In the genomic region with DNA sequence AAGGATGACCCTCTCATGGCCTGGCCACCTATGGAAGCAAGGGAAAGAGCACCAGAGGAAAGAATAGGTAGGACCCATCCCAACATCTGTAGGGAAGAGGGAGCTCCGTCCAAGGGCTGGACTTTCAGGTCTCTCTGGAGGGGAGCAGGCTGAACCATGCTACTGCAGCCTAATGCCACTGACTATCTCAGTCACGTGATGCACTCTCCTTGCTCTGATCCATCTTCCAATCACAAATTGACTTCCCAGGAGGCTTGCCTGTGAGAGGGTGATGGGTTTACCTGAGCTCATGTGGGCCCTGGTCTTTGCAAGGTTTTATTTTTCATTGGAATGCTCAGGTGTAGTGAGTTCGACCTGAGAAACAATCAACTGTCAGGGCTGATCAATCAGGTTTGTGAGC, we compare ENCODE assay signal across 1 cellular context.
TF ChIP-seq lines count a peak whose summit lies in the region.

No MANE protein-coding gene starts in this region.

TF ChIP-seq in H1, 55 proteins besides CTCF, POLR2A, EP300 and RAD21 (continued from another document):
- TF ChIP-seq SIN3A (conservative IDR thresholded peaks at IDR 0.05 in 1 of 2, IDR thresholded peaks at IDR 0.05 in 1 of 2; ENCODE audit: low read depth in 1 of 2, low read length in 2 of 2), result no peak
- TF ChIP-seq NANOG (IDR thresholded peaks at IDR 0.05; ENCODE audit: insufficient read depth, low read depth, low read length, poor library complexity, severe bottlenecking), result no peak
